23 cellular contexts compared by ENCODE assay signal in the genomic region with DNA sequence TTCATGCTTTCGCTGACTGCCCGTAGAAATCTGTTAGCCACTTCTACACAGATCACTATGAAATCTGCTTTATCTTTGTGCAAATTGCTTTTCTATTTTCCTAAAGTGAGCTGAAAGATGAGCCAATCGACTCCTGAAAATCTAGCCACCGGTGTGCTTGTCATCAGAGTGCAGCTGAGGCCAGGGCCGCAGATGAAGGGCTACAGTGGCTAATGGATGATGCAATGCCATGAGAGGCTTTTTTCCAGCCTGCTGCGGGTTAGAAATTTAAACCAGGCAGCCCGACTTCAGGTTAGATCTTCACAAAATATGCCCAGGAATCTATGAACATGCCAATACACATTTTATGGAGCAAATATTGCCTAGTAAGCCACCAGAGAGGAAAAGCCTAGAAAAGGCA.
DNase-seq lines count a peak whose midpoint lies in the region; ATAC-seq and TF ChIP-seq lines count a peak whose summit lies in the region.
"Had no signal": no experiment of that assay in that cellular context is flagged by ENCODE, and none has a peak within 500 bp of the region (broad histone marks: within the 10 kb centered on the region; RNA-seq: fewer than 3 reads in every experiment).

No MANE protein-coding gene starts in this region.

- H4K20me1 ChIP-seq in GM23338 (replicated peaks; ENCODE audit: insufficient read depth) = no peaks in the 10 kb centered on the region

- no peaks in the 10 kb centered on the region for H3K36me3 ChIP-seq in GM23338 (ENCODE audit: insufficient read depth)
- H3K36me3 ChIP-seq: brain microvascular endothelial cell, SJSA1 had no signal

- H3K4me3 Mint-ChIP-seq in GM23338 (no peak overlapping the region), glutamatergic neuron (ENCODE audit: unreplicated experiment) (peak overlapping the region; percentile 26)
- H3K4me3 Mint-ChIP-seq: activated naive CD8-positive, alpha-beta T cell treated with anti-CD3 and anti-CD28 coated beads for 36 hours; B cell; neural crest cell had no signal

- no peaks in the 10 kb centered on the region for H3K27me3 Mint-ChIP-seq in GM23338 (ENCODE audit: insufficient read depth, low read depth, poor library complexity)
- peaks cover 3% of the 10 kb centered on the region for H3K27me3 Mint-ChIP-seq in glutamatergic neuron (ENCODE audit: unreplicated experiment)
- H3K27me3 Mint-ChIP-seq: activated naive CD8-positive, alpha-beta T cell treated with anti-CD3 and anti-CD28 coated beads for 36 hours had no signal

- H3F3A ChIP-seq in GM23338 (replicated peaks; ENCODE audit: low read depth) = no peaks in the 10 kb centered on the region

- H3K36me3 Mint-ChIP-seq in GM23338 (ENCODE audit: low read depth) = no peaks in the 10 kb centered on the region
- H3K36me3 Mint-ChIP-seq in glutamatergic neuron (ENCODE audit: unreplicated experiment) = no peaks in the 10 kb centered on the region

- ATAC-seq in GM23338 (peak; percentile 56), HG02870 (IDR thresholded peaks at IDR 0.05; ENCODE audit: unreplicated experiment) (no peak)

- H3K4me3 ChIP-seq in AG10803 (ENCODE audit: low read length) (no peak overlapping the region), GM23338 (no peak overlapping the region)
- H3K4me3 ChIP-seq: SJSA1, testis had no signal

- peaks cover 11% of the 10 kb centered on the region for H3K4me1 ChIP-seq in GM23338 (ENCODE audit: insufficient read depth)
- H3K4me1 ChIP-seq: SJSA1, testis had no signal

- no peaks in the 10 kb centered on the region for H3K79me2 ChIP-seq in GM23338 (replicated peaks; ENCODE audit: insufficient read depth)

- peak; percentile 11 for DNase-seq in AG10803 (ENCODE audit: low read depth)
- DNase-seq in GM23338 (ENCODE audit: low spot score) = peak; percentile 25
- peak; percentile 22 for DNase-seq in NCI-H69 (lab: John Stamatoyannopoulos, UW)
- DNase-seq in glutamatergic neuron = peak; percentile 73
- DNase-seq in CD1c-positive myeloid dendritic cell (ENCODE audit: extremely low spot score) = no peak
- no peak for DNase-seq in A172 (ENCODE audit: low spot score)
- DNase-seq in C1 segment of cervical spinal cord (lab: John Stamatoyannopoulos, UW) = no peak
- DNase-seq: activated naive CD8-positive, alpha-beta T cell treated with anti-CD3 and anti-CD28 coated beads for 36 hours; activated T-cell treated with anti-CD3 and anti-CD28 coated beads for 4 hours; brain microvascular endothelial cell; cortex of kidney; hippocampal formation; Kasumi-1; kidney glomerular epithelial cell; midbrain; NCI-H1694; stimulated activated CD4-positive, alpha-beta T cell treated with anti-CD3 and anti-CD28 coated beads, Interleukin-12 subunit alpha, Interleukin-12 subunit beta, amount 100 ng/mL, for 4 hours; T-helper 9 cell; testis had no signal

- H2AFZ ChIP-seq in GM23338 = peak overlapping the region; percentile 64

- H3K27ac Mint-ChIP-seq in GM23338 (peak overlapping the region; percentile 84), glutamatergic neuron (ENCODE audit: unreplicated experiment) (peak overlapping the region; percentile 90)
- H3K27ac Mint-ChIP-seq: activated naive CD8-positive, alpha-beta T cell treated with anti-CD3 and anti-CD28 coated beads for 36 hours; B cell had no signal

- no peak overlapping the region for H3K27ac ChIP-seq in GM23338 (ENCODE audit: low read depth)
- H3K27ac ChIP-seq: brain microvascular endothelial cell, SJSA1, testis had no signal

- H3K9me3 Mint-ChIP-seq in GM23338 (no peaks in the 10 kb centered on the region; the same call in 2 of the 3 replicates), glutamatergic neuron (ENCODE audit: unreplicated experiment) (peaks cover 4% of the 10 kb centered on the region)
- H3K9me3 Mint-ChIP-seq: neural crest cell had no signal

- TF ChIP-seq CTCF in AG10803 (conservative IDR thresholded peaks at IDR 0.05; ENCODE audit: low read length) (no peak), GM23338 (conservative IDR thresholded peaks at IDR 0.05; ENCODE audit: low read depth in 2 of 2) (no peak), glutamatergic neuron (IDR thresholded peaks at IDR 0.05; ENCODE audit: partially characterized antibody, unreplicated experiment) (no peak)

- H3K4me2 ChIP-seq in GM23338 = no peak overlapping the region

- H3K27me3 ChIP-seq in GM23338 (ENCODE audit: insufficient read depth) = no peaks in the 10 kb centered on the region
- H3K27me3 ChIP-seq: brain microvascular endothelial cell, testis had no signal

- peaks cover 23% of the 10 kb centered on the region for H3K9me2 ChIP-seq in GM23338 (ENCODE audit: insufficient read depth)

- H3K4me1 Mint-ChIP-seq in GM23338 (peaks cover 23% of the 10 kb centered on the region), glutamatergic neuron (ENCODE audit: low read depth, unreplicated experiment) (peaks cover 59% of the 10 kb centered on the region)
- H3K4me1 Mint-ChIP-seq: B cell had no signal

TF ChIP-seq in GM23338, 12 proteins besides CTCF, POLR2A, EP300 and RAD21 (continues in another document):
- TF ChIP-seq ZNF462 (CRISPR knock-in tag; IDR thresholded peaks at IDR 0.05) = no peak

Comparison
In these comparisons a context has a peak if more than half of its experiments do, and no peak if none do; other contexts are left out.
1. DNase-seq: peak in AG10803 (single experiment), GM23338 (single experiment), NCI-H69 (single experiment) and glutamatergic neuron (single experiment); none in CD1c-positive myeloid dendritic cell (single experiment), A172 (single experiment) and C1 segment of cervical spinal cord (0 of 14).